In genomic region chr7:117834983-117835664, GRCh38 we compare ENCODE assay signal across 15 cellular contexts. TPM values are rescaled to one million over a fixed set of nuclear protein-coding genes. Genes with fewer than 3 reads are reported as not detected.
DNase-seq lines count a peak whose midpoint lies in the region; ATAC-seq and TF ChIP-seq lines count a peak whose summit lies in the region.
"Had no signal": no experiment of that assay in that cellular context is flagged by ENCODE, and none has a peak within 500 bp of the region (broad histone marks: within the 10 kb centered on the region; RNA-seq: fewer than 3 reads in every experiment).

No MANE protein-coding gene starts in this region.

- peak; percentile 45 for DNase-seq in activated CD4-positive, alpha-beta T cell treated with anti-CD3 and anti-CD28 coated beads, Interleukin-2, amount 10 ng/mL, durations not matched to agents 24 days and 14 days
- DNase-seq in activated CD4-positive, alpha-beta T cell treated with anti-CD3 and anti-CD28 coated beads, Interleukin-2, amount 50 U/mL, for 4 hours: no peak
- DNase-seq in NCI-H2029 (lab: John Stamatoyannopoulos, UW) (peak; percentile 88), smooth muscle cell (lab: John Stamatoyannopoulos, UW; ENCODE audit: unreplicated experiment) (no peak), psoas muscle (no peak)
- DNase-seq in stimulated activated naive CD8-positive, alpha-beta T cell treated with anti-CD3 and anti-CD28 coated beads, Interleukin-15, Interleukin-2, amounts not matched to agents 100 U/mL and 50 U/mL, for 24 hours: no peak
- DNase-seq: activated CD4-positive, alpha-beta memory T cell treated with anti-CD3 and anti-CD28 coated beads for 36 hours; activated naive CD4-positive, alpha-beta T cell treated with anti-CD3 and anti-CD28 coated beads, Interleukin-2, amount 10 ng/mL, durations not matched to agents 7 days and 5 days; kidney; occipital lobe; stimulated activated CD4-positive, alpha-beta T cell treated with anti-CD3 and anti-CD28 coated beads, Interleukin-2, amount 100 ng/mL, for 48 hours; stimulated activated naive CD8-positive, alpha-beta T cell treated with anti-CD3 and anti-CD28 coated beads, Interleukin-15, amount 100 ng/mL, for 72 hours had no signal

- H3K4me2 ChIP-seq in smooth muscle cell: peak overlapping the region; percentile 35
- H3K4me2 ChIP-seq: A549 had no signal

- no peaks in the 10 kb centered on the region for H3K36me3 ChIP-seq in smooth muscle cell (ENCODE audit: low read depth)
- H3K36me3 ChIP-seq in psoas muscle (ENCODE audit: insufficient read depth in 1 of 2, low read depth in 1 of 2): no peaks in the 10 kb centered on the region

- H3K4me1 Mint-ChIP-seq in activated CD4-positive, alpha-beta T cell treated with anti-CD3 and anti-CD28 coated beads, Interleukin-2, amount 10 ng/mL, durations not matched to agents 24 days and 14 days: no peaks in the 10 kb centered on the region
- H3K4me1 Mint-ChIP-seq: activated naive CD4-positive, alpha-beta T cell treated with anti-CD3 and anti-CD28 coated beads, Interleukin-2, amount 10 ng/mL, durations not matched to agents 7 days and 5 days; stimulated activated naive CD8-positive, alpha-beta T cell treated with anti-CD3 and anti-CD28 coated beads, Interleukin-15, amount 100 ng/mL, for 72 hours had no signal

- no peak overlapping the region for H3K4me3 ChIP-seq in smooth muscle cell
- no peak overlapping the region for H3K4me3 ChIP-seq in psoas muscle
- H3K4me3 ChIP-seq: A549 had no signal

- peaks cover 17% of the 10 kb centered on the region for H3K79me2 ChIP-seq in smooth muscle cell (ENCODE audit: low read depth)

- TF ChIP-seq CTCF in VCaP (conservative IDR thresholded peaks at IDR 0.05) (peak; percentile 39), smooth muscle cell (IDR thresholded peaks at IDR 0.05; ENCODE audit: borderline replicate concordance, insufficient read depth, poor library complexity, severe bottlenecking) (no peak), psoas muscle (IDR thresholded peaks at IDR 0.05) (no peak)

- no peak overlapping the region for H3K4me3 Mint-ChIP-seq in activated CD4-positive, alpha-beta T cell treated with anti-CD3 and anti-CD28 coated beads, Interleukin-2, amount 10 ng/mL, durations not matched to agents 24 days and 14 days
- H3K4me3 Mint-ChIP-seq: activated CD4-positive, alpha-beta memory T cell treated with anti-CD3 and anti-CD28 coated beads for 36 hours; activated naive CD4-positive, alpha-beta T cell treated with anti-CD3 and anti-CD28 coated beads, Interleukin-2, amount 10 ng/mL, durations not matched to agents 7 days and 5 days; stimulated activated naive CD8-positive, alpha-beta T cell treated with anti-CD3 and anti-CD28 coated beads, Interleukin-15, amount 100 ng/mL, for 72 hours had no signal

- H3K27ac ChIP-seq in VCaP: peak overlapping the region; percentile 32
- no peak overlapping the region for H3K27ac ChIP-seq in smooth muscle cell (ENCODE audit: low read depth)
- no peak overlapping the region for H3K27ac ChIP-seq in psoas muscle
- H3K27ac ChIP-seq: A549 had no signal

- no peaks in the 10 kb centered on the region for H3K27me3 Mint-ChIP-seq in activated CD4-positive, alpha-beta T cell treated with anti-CD3 and anti-CD28 coated beads, Interleukin-2, amount 10 ng/mL, durations not matched to agents 24 days and 14 days
- H3K27me3 Mint-ChIP-seq: activated CD4-positive, alpha-beta memory T cell treated with anti-CD3 and anti-CD28 coated beads for 36 hours; activated naive CD4-positive, alpha-beta T cell treated with anti-CD3 and anti-CD28 coated beads, Interleukin-2, amount 10 ng/mL, durations not matched to agents 7 days and 5 days had no signal

- intact Hi-C loops in activated CD4-positive, alpha-beta T cell treated with anti-CD3 and anti-CD28 coated beads, Interleukin-2, amount 10 ng/mL, durations not matched to agents 24 days and 14 days (cut with micrococcal nuclease): no loop called here
- intact Hi-C loops in psoas muscle (cut with DNase I): no loop called here

- peak overlapping the region; percentile 39 for H2AFZ ChIP-seq in smooth muscle cell (ENCODE audit: low read depth)

- H3K9me3 ChIP-seq in smooth muscle cell (replicated peaks; ENCODE audit: low read depth): no peaks in the 10 kb centered on the region
- H3K9me3 ChIP-seq in psoas muscle: no peaks in the 10 kb centered on the region
- H3K9me3 ChIP-seq: A549 had no signal

- H3K9me3 Mint-ChIP-seq in activated CD4-positive, alpha-beta T cell treated with anti-CD3 and anti-CD28 coated beads, Interleukin-2, amount 10 ng/mL, durations not matched to agents 24 days and 14 days: no peaks in the 10 kb centered on the region
- H3K9me3 Mint-ChIP-seq: activated CD4-positive, alpha-beta memory T cell treated with anti-CD3 and anti-CD28 coated beads for 36 hours; activated naive CD4-positive, alpha-beta T cell treated with anti-CD3 and anti-CD28 coated beads, Interleukin-2, amount 10 ng/mL, durations not matched to agents 7 days and 5 days had no signal

- H3K9ac ChIP-seq in smooth muscle cell (ENCODE audit: low read depth): no peak overlapping the region

- peaks cover 3% of the 10 kb centered on the region for H4K20me1 ChIP-seq in smooth muscle cell (ENCODE audit: low read depth)

- H3K27ac Mint-ChIP-seq in activated CD4-positive, alpha-beta T cell treated with anti-CD3 and anti-CD28 coated beads, Interleukin-2, amount 10 ng/mL, durations not matched to agents 24 days and 14 days: no peak overlapping the region
- H3K27ac Mint-ChIP-seq: activated CD4-positive, alpha-beta memory T cell treated with anti-CD3 and anti-CD28 coated beads for 36 hours; activated naive CD4-positive, alpha-beta T cell treated with anti-CD3 and anti-CD28 coated beads, Interleukin-2, amount 10 ng/mL, durations not matched to agents 7 days and 5 days; stimulated activated naive CD8-positive, alpha-beta T cell treated with anti-CD3 and anti-CD28 coated beads, Interleukin-15, amount 100 ng/mL, for 72 hours had no signal

- no peaks in the 10 kb centered on the region for H3K36me3 Mint-ChIP-seq in activated CD4-positive, alpha-beta T cell treated with anti-CD3 and anti-CD28 coated beads, Interleukin-2, amount 10 ng/mL, durations not matched to agents 24 days and 14 days (ENCODE audit: low read depth)
- H3K36me3 Mint-ChIP-seq: activated CD4-positive, alpha-beta memory T cell treated with anti-CD3 and anti-CD28 coated beads for 36 hours; activated naive CD4-positive, alpha-beta T cell treated with anti-CD3 and anti-CD28 coated beads, Interleukin-2, amount 10 ng/mL, durations not matched to agents 7 days and 5 days had no signal

- no peaks in the 10 kb centered on the region for H3K4me1 ChIP-seq in smooth muscle cell (ENCODE audit: low read depth)
- no peaks in the 10 kb centered on the region for H3K4me1 ChIP-seq in psoas muscle
- H3K4me1 ChIP-seq: A549 had no signal

- WGBS in smooth muscle cell (ENCODE audit: low lambda C conversion rate): 66% methylated on average over 4 of the region's 4 CpGs
- WGBS in psoas muscle, 3 donors: 49 to 57% (median 55%) methylated on average over 4 of the region's 4 CpGs

- no peak for ATAC-seq in psoas muscle
- ATAC-seq in GM18907 (IDR thresholded peaks at IDR 0.05; ENCODE audit: unreplicated experiment): no peak
- no peak for ATAC-seq in stimulated activated naive CD8-positive, alpha-beta T cell treated with anti-CD3 and anti-CD28 coated beads, Interleukin-15, Interleukin-2, amounts not matched to agents 100 U/mL and 50 U/mL, for 24 hours
- ATAC-seq: A549; stimulated activated naive CD8-positive, alpha-beta T cell treated with anti-CD3 and anti-CD28 coated beads, Interleukin-15, amount 100 ng/mL, for 72 hours had no signal

- H3K27me3 ChIP-seq in smooth muscle cell (ENCODE audit: low read depth) (no peaks in the 10 kb centered on the region), psoas muscle (ENCODE audit: insufficient read depth in 3 of 3, low read length in 2 of 3) (no peaks in the 10 kb centered on the region)

- peaks cover 15% of the 10 kb centered on the region for H3F3A ChIP-seq in smooth muscle cell (ENCODE audit: low read depth)

RNA-seq across cellular contexts. Expression of gene CTTNBP2, which starts 38.1 kb away (rescaled TPM):
- not detected in 2 replicates for total RNA-seq in activated CD4-positive, alpha-beta T cell treated with anti-CD3 and anti-CD28 coated beads, Interleukin-2, amount 10 ng/mL, durations not matched to agents 24 days and 14 days
- total RNA-seq in smooth muscle cell (22.9 and 42.3 TPM in 2 replicates), psoas muscle (1 to 10 TPM in 1 of 4 donors, under 1 TPM in 3; 0.34 to 1.8 (median 0.52) TPM)
- polyA plus RNA-seq in smooth muscle cell (4.8 and 22.3 TPM in 2 replicates), psoas muscle (under 1 TPM; 0.10 to 0.38 (median 0.26) TPM)
- total RNA-seq: activated CD4-positive, alpha-beta memory T cell treated with anti-CD3 and anti-CD28 coated beads for 36 hours had no signal

Comparison
In these comparisons a context has a peak if more than half of its experiments do, and no peak if none do; other contexts are left out.
1. DNase-seq: peak in activated CD4-positive, alpha-beta T cell treated with anti-CD3 and anti-CD28 coated beads, Interleukin-2, amount 10 ng/mL, durations not matched to agents 24 days and 14 days (single experiment) and NCI-H2029 (single experiment); none in activated CD4-positive, alpha-beta T cell treated with anti-CD3 and anti-CD28 coated beads, Interleukin-2, amount 50 U/mL, for 4 hours (0 of 2), smooth muscle cell (single experiment), psoas muscle (0 of 2) and stimulated activated naive CD8-positive, alpha-beta T cell treated with anti-CD3 and anti-CD28 coated beads, Interleukin-15, Interleukin-2, amounts not matched to agents 100 U/mL and 50 U/mL, for 24 hours (single experiment).